Comparison of ENCODE assay signal across 1 cellular context in the genomic region with DNA sequence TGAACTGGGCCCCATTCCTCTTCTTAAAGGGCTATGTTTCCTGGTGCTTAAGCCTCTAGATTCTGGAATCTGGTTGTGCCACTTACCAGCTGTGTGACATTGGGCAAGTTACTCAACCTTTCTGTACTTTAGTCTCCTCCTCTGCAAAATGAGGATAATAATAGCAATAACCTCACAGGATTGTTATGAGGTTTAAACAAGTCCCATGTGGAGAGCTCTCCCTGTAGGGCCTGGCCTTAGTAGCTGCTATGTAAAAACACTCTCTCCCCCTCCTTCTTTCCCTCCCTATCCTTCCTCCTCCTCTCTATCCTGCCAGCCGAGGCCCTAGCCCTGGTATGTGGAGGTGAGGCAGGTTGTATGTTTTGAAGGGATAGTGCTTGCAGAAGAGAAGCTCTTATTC.
A peak's percentile ranks its signal among the peaks of the same experiment; 100 is the strongest.
TF ChIP-seq lines count a peak whose summit lies in the region.

No MANE protein-coding gene starts in this region.

TF ChIP-seq in K562, 482 proteins besides CTCF, POLR2A, EP300 and RAD21:
- TF ChIP-seq ZNF431 (CRISPR knock-in tag; IDR thresholded peaks at IDR 0.05) (peak; percentile 78), ZFP36 (IDR thresholded peaks at IDR 0.05; ENCODE audit: low read depth, low read length, partially characterized antibody) (peak; percentile 34)
- TF ChIP-seq, protein P1, sequence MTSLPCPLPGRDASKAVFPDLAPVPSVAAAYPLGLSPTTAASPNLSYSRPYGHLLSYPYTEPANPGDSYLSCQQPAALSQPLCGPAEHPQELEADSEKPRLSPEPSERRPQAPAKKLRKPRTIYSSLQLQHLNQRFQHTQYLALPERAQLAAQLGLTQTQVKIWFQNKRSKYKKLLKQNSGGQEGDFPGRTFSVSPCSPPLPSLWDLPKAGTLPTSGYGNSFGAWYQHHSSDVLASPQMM (CRISPR knock-in tag; IDR thresholded peaks at IDR 0.05): no peak
